Comparison of ENCODE assay signal across 8 cellular contexts in genomic region chrX:53422091-53422914, GRCh38. TPM values are rescaled to one million over a fixed set of nuclear protein-coding genes. Genes with fewer than 3 reads are reported as not detected.
A peak's percentile ranks its signal among the peaks of the same experiment; 100 is the strongest.
DNase-seq lines count a peak whose midpoint lies in the region; ATAC-seq and TF ChIP-seq lines count a peak whose summit lies in the region.

Gene RIBC1, plus strand, starts transcription at chrX:53422873. Its CDS starts 3,404 bp downstream, at chrX:53426277.
Gene SMC1A, minus strand, starts transcription at chrX:53422654. Its CDS starts 54 bp downstream, at chrX:53422600.

- peak; percentile 95 for ATAC-seq in GM19395 (IDR thresholded peaks at IDR 0.05; ENCODE audit: unreplicated experiment)
- ATAC-seq in HG03558 (IDR thresholded peaks at IDR 0.05; ENCODE audit: extremely low read depth, unreplicated experiment) = peak; percentile 96

- peaks cover 4 to 7% of the 10 kb centered on the region in 2 donors for H3K36me3 Mint-ChIP-seq in CD14-positive monocyte

- DNase-seq in CD14-positive monocyte (ENCODE audit: low spot score) = peak; percentile 97
- peak; percentile 97 for DNase-seq in NCI-H748 (lab: John Stamatoyannopoulos, UW; ENCODE audit: unreplicated experiment)
- peak; percentile 65 to 92 for DNase-seq in activated CD4-positive, alpha-beta T cell treated with anti-CD3 and anti-CD28 coated beads, Interleukin-2, amount 50 U/mL, for 24 hours (ENCODE audit: low read depth in 1 of 2, low spot score in 1 of 2)
- peak; percentile 99 for DNase-seq in dedifferentiated amniotic fluid mesenchymal stem cell (ENCODE audit: extremely low spot score)
- peak; percentile 98 for DNase-seq in left kidney (ENCODE audit: low read depth, low spot score)
- peak; percentile 96 for DNase-seq in stimulated activated CD4-positive, alpha-beta T cell treated with anti-CD3 and anti-CD28 coated beads, Interleukin-1b, Interleukin-23, amount 100 ng/mL, for 48 hours

- TF ChIP-seq CTCF in CD14-positive monocyte (IDR thresholded peaks at IDR 0.05) = no peak

- intact Hi-C loops in CD14-positive monocyte (cut with micrococcal nuclease) = no loop called here

- H3K27me3 Mint-ChIP-seq in CD14-positive monocyte (ENCODE audit: low read depth in 3 of 3) = peaks cover 0 to 8% (median 0%) of the 10 kb centered on the region in 3 donors

- peaks cover 23% of the 10 kb centered on the region for H3K4me1 Mint-ChIP-seq in CD14-positive monocyte

- H3K27ac Mint-ChIP-seq in CD14-positive monocyte = peak within 1 kb of the TSS; percentile 91 to 98 (median 96)

- H3K9me3 Mint-ChIP-seq in CD14-positive monocyte = peaks cover 0 to 3% (median 0%) of the 10 kb centered on the region in 7 donors

- peak within 1 kb of the TSS; percentile 85 to 95 for H3K4me3 Mint-ChIP-seq in CD14-positive monocyte

RNA-seq across cellular contexts. Expression of gene RIBC1, which starts in this region (rescaled TPM):
- polyA plus RNA-seq in CD14-positive monocyte = under 1 TPM in 1 of 2 donors, not detected in 1; 0.31 TPM

RNA-seq across cellular contexts. Expression of gene SMC1A, which starts in this region (rescaled TPM):
- polyA plus RNA-seq in CD14-positive monocyte = 10 to 100 TPM; 25.6 to 53.2 TPM

Comparison
In these comparisons a context has a peak if more than half of its experiments do, and no peak if none do; other contexts are left out.
1. Peak in every context shown above with its lines: DNase-seq and ATAC-seq.